Comparison of ENCODE assay signal across 2 cellular contexts in genomic region chr17:77002103-77003045, GRCh38.
A peak's percentile ranks its signal among the peaks of the same experiment; 100 is the strongest.
TF ChIP-seq lines count a peak whose summit lies in the region.

No MANE protein-coding gene starts in this region.

TF ChIP-seq in K562, 482 proteins besides CTCF, POLR2A, EP300 and RAD21 (continued from another document):
- no peak for TF ChIP-seq GABPA (tag; conservative IDR thresholded peaks at IDR 0.05; ENCODE audit: low read depth)

TF ChIP-seq in HepG2, 621 proteins besides CTCF, POLR2A, EP300 and RAD21 (continued from another document and continues in another):
- TF ChIP-seq, protein P1, sequence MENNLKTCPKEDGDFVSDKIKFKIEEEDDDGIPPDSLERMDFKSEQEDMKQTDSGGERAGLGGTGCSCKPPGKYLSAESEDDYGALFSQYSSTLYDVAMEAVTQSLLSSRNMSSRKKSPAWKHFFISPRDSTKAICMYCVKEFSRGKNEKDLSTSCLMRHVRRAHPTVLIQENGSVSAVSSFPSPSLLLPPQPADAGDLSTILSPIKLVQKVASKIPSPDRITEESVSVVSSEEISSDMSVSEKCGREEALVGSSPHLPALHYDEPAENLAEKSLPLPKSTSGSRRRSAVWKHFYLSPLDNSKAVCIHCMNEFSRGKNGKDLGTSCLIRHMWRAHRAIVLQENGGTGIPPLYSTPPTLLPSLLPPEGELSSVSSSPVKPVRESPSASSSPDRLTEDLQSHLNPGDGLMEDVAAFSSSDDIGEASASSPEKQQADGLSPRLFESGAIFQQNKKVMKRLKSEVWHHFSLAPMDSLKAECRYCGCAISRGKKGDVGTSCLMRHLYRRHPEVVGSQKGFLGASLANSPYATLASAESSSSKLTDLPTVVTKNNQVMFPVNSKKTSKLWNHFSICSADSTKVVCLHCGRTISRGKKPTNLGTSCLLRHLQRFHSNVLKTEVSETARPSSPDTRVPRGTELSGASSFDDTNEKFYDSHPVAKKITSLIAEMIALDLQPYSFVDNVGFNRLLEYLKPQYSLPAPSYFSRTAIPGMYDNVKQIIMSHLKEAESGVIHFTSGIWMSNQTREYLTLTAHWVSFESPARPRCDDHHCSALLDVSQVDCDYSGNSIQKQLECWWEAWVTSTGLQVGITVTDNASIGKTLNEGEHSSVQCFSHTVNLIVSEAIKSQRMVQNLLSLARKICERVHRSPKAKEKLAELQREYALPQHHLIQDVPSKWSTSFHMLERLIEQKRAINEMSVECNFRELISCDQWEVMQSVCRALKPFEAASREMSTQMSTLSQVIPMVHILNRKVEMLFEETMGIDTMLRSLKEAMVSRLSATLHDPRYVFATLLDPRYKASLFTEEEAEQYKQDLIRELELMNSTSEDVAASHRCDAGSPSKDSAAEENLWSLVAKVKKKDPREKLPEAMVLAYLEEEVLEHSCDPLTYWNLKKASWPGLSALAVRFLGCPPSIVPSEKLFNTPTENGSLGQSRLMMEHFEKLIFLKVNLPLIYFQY (CRISPR knock-in tag; IDR thresholded peaks at IDR 0.05; ENCODE audit: borderline replicate concordance), result 0 out of 2 replicates have a peak, but pooled peaks have one; percentile 13
- 0 out of 2 replicates have a peak, but pooled peaks have one; percentile 35 for TF ChIP-seq ZBTB20 (CRISPR knock-in tag; IDR thresholded peaks at IDR 0.05; ENCODE audit: borderline replicate concordance, low read depth)
- TF ChIP-seq ZBTB3 (CRISPR knock-in tag; IDR thresholded peaks at IDR 0.05; ENCODE audit: borderline replicate concordance, low read depth), result no peak
- TF ChIP-seq JUND (CRISPR knock-in tag; IDR thresholded peaks at IDR 0.05), result peak; percentile 83
- 0 out of 2 replicates have a peak, but pooled peaks have one; percentile 7 for TF ChIP-seq HCFC1 (IDR thresholded peaks at IDR 0.05; ENCODE audit: low read depth, low read length)
- no peak; the same call in none of the 2 replicates for TF ChIP-seq MAZ (IDR thresholded peaks at IDR 0.05; ENCODE audit: borderline replicate concordance, low read depth, low read length)
- peak; percentile 73 for TF ChIP-seq MAZ (CRISPR knock-in tag; IDR thresholded peaks at IDR 0.05; ENCODE audit: low read depth)
- TF ChIP-seq PRMT3 (CRISPR knock-in tag; IDR thresholded peaks at IDR 0.05; ENCODE audit: borderline replicate concordance, low read depth), result no peak
- TF ChIP-seq ZNF317 (CRISPR knock-in tag; IDR thresholded peaks at IDR 0.05), result peak; percentile 71
- TF ChIP-seq NCOR1 (IDR thresholded peaks at IDR 0.05; ENCODE audit: borderline replicate concordance, low read length), result peak; percentile 90
- TF ChIP-seq PHF21A (CRISPR knock-in tag; IDR thresholded peaks at IDR 0.05), result peak; percentile 98
- TF ChIP-seq ZNF614 (CRISPR knock-in tag; IDR thresholded peaks at IDR 0.05; ENCODE audit: borderline replicate concordance), result peak; percentile 68
- peak; percentile 48; the same call in 1 of the 2 replicates for TF ChIP-seq GFI1 (CRISPR knock-in tag; IDR thresholded peaks at IDR 0.05; ENCODE audit: borderline replicate concordance)
- TF ChIP-seq ELF3 (CRISPR knock-in tag; IDR thresholded peaks at IDR 0.05), result peak; percentile 86
- peak; percentile 55 for TF ChIP-seq PHF5A (CRISPR knock-in tag; IDR thresholded peaks at IDR 0.05; ENCODE audit: low read depth, unreplicated experiment)
- TF ChIP-seq TBX3 (IDR thresholded peaks at IDR 0.05; ENCODE audit: borderline replicate concordance), result peak; percentile 60; the same call in 1 of the 2 replicates
- TF ChIP-seq RARA (CRISPR knock-in tag; IDR thresholded peaks at IDR 0.05), result peak; percentile 88
- TF ChIP-seq BCL6 (CRISPR knock-in tag; IDR thresholded peaks at IDR 0.05), result peak; percentile 66
- no peak for TF ChIP-seq MEIS1 (CRISPR knock-in tag; IDR thresholded peaks at IDR 0.05; ENCODE audit: borderline replicate concordance)
- TF ChIP-seq, protein P2, sequence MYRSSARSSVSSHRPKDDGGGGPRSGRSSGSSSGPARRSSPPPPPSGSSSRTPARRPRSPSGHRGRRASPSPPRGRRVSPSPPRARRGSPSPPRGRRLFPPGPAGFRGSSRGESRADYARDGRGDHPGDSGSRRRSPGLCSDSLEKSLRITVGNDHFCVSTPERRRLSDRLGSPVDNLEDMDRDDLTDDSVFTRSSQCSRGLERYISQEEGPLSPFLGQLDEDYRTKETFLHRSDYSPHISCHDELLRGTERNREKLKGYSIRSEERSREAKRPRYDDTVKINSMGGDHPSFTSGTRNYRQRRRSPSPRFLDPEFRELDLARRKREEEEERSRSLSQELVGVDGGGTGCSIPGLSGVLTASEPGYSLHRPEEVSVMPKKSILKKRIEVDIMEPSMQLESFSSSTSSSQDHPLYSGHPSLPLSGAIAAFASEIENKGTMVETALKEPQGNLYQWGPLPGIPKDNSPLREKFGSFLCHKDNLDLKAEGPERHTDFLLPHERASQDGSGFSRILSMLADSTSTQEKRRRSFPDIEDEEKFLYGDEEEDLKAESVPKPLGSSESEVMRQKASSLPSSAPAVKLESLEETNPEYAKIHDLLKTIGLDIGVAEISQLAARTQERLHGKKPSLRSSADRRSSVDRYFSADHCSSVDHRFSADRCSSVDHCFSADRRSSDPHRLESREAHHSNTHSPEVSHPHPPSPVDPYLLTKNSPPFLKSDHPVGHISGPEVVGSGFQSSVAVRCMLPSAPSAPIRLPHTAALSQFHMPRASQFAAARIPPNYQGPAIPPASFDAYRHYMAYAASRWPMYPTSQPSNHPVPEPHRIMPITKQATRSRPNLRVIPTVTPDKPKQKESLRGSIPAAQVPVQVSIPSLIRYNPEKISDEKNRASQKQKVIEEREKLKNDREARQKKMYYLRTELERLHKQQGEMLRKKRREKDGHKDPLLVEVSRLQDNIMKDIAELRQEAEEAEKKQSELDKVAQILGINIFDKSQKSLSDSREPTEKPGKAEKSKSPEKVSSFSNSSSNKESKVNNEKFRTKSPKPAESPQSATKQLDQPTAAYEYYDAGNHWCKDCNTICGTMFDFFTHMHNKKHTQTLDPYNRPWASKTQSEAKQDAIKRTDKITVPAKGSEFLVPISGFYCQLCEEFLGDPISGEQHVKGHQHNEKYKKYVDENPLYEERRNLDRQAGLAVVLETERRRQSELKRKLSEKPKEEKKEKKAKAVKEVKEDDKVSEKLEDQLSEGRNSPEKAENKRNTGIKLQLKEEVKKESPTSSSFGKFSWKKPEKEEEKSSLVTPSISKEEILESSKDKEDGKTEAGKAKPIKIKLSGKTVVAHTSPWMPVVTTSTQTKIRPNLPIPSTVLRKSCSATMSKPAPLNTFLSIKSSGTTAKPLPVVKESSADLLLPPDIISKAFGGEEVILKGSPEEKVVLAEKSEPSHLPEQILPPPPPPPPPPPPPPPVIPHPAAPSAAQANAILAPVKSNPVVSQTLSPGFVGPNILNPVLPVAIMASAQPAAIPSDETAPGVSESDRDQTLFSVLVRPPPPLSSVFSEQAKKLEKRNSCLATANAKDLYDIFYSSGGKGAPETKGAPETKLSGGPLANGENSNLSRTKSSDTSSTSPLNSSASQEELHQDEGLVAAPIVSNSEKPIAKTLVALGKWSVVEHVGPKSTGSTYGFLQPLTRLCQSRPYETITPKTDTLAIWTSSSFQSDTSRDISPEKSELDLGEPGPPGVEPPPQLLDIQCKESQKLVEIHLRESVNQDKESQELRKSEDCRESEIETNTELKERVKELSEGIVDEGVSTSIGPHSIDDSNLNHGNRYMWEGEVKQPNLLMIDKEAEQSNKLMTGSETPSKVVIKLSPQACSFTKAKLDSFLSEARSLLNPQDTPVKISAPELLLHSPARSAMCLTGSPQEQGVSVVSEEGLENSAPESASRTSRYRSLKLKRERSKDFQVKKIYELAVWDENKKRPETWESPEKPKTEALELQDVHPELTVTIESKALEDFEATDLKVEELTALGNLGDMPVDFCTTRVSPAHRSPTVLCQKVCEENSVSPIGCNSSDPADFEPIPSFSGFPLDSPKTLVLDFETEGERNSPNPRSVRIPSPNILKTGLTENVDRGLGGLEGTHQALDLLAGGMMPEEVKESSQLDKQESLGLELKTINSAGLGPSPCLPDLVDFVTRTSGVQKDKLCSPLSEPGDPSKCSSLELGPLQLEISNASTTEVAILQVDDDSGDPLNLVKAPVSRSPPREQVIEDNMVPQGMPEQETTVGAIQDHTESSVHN (CRISPR knock-in tag; IDR thresholded peaks at IDR 0.05), result peak; percentile 86
- peak; percentile 43 for TF ChIP-seq ERF (CRISPR knock-in tag; IDR thresholded peaks at IDR 0.05)
- TF ChIP-seq DPF2 (CRISPR knock-in tag; IDR thresholded peaks at IDR 0.05; ENCODE audit: borderline replicate concordance, low read depth), result peak; percentile 77; the same call in 1 of the 2 replicates
- TF ChIP-seq MYC (CRISPR knock-in tag; IDR thresholded peaks at IDR 0.05; ENCODE audit: borderline replicate concordance), result peak; percentile 56; the same call in 1 of the 2 replicates
- TF ChIP-seq ZNF777 (CRISPR knock-in tag; IDR thresholded peaks at IDR 0.05), result peak; percentile 50; the same call in 1 of the 2 replicates
- no peak; the same call in 1 of the 2 replicates for TF ChIP-seq ZNF746 (CRISPR knock-in tag; IDR thresholded peaks at IDR 0.05)
- TF ChIP-seq NCOA2 (CRISPR knock-in tag; IDR thresholded peaks at IDR 0.05), result peak; percentile 89
- no peak for TF ChIP-seq ARNTL (CRISPR knock-in tag; IDR thresholded peaks at IDR 0.05)
- TF ChIP-seq, protein P3, sequence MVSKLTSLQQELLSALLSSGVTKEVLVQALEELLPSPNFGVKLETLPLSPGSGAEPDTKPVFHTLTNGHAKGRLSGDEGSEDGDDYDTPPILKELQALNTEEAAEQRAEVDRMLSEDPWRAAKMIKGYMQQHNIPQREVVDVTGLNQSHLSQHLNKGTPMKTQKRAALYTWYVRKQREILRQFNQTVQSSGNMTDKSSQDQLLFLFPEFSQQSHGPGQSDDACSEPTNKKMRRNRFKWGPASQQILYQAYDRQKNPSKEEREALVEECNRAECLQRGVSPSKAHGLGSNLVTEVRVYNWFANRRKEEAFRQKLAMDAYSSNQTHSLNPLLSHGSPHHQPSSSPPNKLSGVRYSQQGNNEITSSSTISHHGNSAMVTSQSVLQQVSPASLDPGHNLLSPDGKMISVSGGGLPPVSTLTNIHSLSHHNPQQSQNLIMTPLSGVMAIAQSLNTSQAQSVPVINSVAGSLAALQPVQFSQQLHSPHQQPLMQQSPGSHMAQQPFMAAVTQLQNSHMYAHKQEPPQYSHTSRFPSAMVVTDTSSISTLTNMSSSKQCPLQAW (CRISPR knock-in tag; IDR thresholded peaks at IDR 0.05), result peak; percentile 90
- TF ChIP-seq, protein P4, sequence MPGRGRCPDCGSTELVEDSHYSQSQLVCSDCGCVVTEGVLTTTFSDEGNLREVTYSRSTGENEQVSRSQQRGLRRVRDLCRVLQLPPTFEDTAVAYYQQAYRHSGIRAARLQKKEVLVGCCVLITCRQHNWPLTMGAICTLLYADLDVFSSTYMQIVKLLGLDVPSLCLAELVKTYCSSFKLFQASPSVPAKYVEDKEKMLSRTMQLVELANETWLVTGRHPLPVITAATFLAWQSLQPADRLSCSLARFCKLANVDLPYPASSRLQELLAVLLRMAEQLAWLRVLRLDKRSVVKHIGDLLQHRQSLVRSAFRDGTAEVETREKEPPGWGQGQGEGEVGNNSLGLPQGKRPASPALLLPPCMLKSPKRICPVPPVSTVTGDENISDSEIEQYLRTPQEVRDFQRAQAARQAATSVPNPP (CRISPR knock-in tag; IDR thresholded peaks at IDR 0.05), result no peak
- peak; percentile 41; the same call in 1 of the 2 replicates for TF ChIP-seq RBFOX2 (IDR thresholded peaks at IDR 0.05; ENCODE audit: low read depth, low read length)
- no peak for TF ChIP-seq ZNF431 (CRISPR knock-in tag; IDR thresholded peaks at IDR 0.05; ENCODE audit: borderline replicate concordance, low read depth)
- no peak for TF ChIP-seq SP4 (CRISPR knock-in tag; IDR thresholded peaks at IDR 0.05)
- TF ChIP-seq ZNF484 (CRISPR knock-in tag; IDR thresholded peaks at IDR 0.05; ENCODE audit: borderline replicate concordance, low read depth), result no peak
- 0 out of 2 replicates have a peak, but pooled peaks have one; percentile 41 for TF ChIP-seq ZSCAN31 (CRISPR knock-in tag; IDR thresholded peaks at IDR 0.05; ENCODE audit: low read depth)
- TF ChIP-seq JUNB (CRISPR knock-in tag; IDR thresholded peaks at IDR 0.05; ENCODE audit: borderline replicate concordance), result peak; percentile 96; the same call in 1 of the 2 replicates
- peak; percentile 96 for TF ChIP-seq TCF7 (IDR thresholded peaks at IDR 0.05; ENCODE audit: low read depth)
- peak; percentile 66 for TF ChIP-seq THAP11 (CRISPR knock-in tag; IDR thresholded peaks at IDR 0.05)
- no peak for TF ChIP-seq IRF9 (CRISPR knock-in tag; IDR thresholded peaks at IDR 0.05; ENCODE audit: borderline replicate concordance)
- TF ChIP-seq ZNF687 (CRISPR knock-in tag; IDR thresholded peaks at IDR 0.05), result peak; percentile 69
- TF ChIP-seq FOXO1 (CRISPR knock-in tag; IDR thresholded peaks at IDR 0.05), result peak; percentile 13; the same call in 1 of the 2 replicates
- TF ChIP-seq ZNF781 (CRISPR knock-in tag; IDR thresholded peaks at IDR 0.05; ENCODE audit: borderline replicate concordance, not compliant biosample characterization), result no peak
- peak; percentile 44; the same call in 1 of the 2 replicates for TF ChIP-seq NR2F6 (IDR thresholded peaks at IDR 0.05)
- peak; percentile 76 for TF ChIP-seq NR2F6 (CRISPR knock-in tag; IDR thresholded peaks at IDR 0.05)
